Comparison of ENCODE assay signal across 10 cellular contexts in genomic region chrX:1466232-1466661, GRCh38. TPM values are rescaled to one million over a fixed set of nuclear protein-coding genes. Genes with fewer than 3 reads are reported as not detected.
DNase-seq lines count a peak whose midpoint lies in the region; ATAC-seq and TF ChIP-seq lines count a peak whose summit lies in the region.
"Had no signal": no experiment of that assay in that cellular context is flagged by ENCODE, and none has a peak within 500 bp of the region (broad histone marks: within the 10 kb centered on the region; RNA-seq: fewer than 3 reads in every experiment).

No MANE protein-coding gene starts in this region.

- peaks cover 4% of the 10 kb centered on the region for H3K36me3 Mint-ChIP-seq in activated naive CD8-positive, alpha-beta T cell
- peaks cover 18% of the 10 kb centered on the region for H3K36me3 Mint-ChIP-seq in activated naive CD8-positive, alpha-beta T cell treated with anti-CD3 and anti-CD28 coated beads for 36 hours

- intact Hi-C loops in tibial artery (cut with DNase I; ENCODE audit: low total_unique reads), result no loop called here

- peak overlapping the region; percentile 46 for H3K4me3 Mint-ChIP-seq in activated naive CD8-positive, alpha-beta T cell
- no peak overlapping the region for H3K4me3 Mint-ChIP-seq in activated naive CD8-positive, alpha-beta T cell treated with anti-CD3 and anti-CD28 coated beads for 36 hours

- ATAC-seq in left lobe of liver (no peak), GM19324 (IDR thresholded peaks at IDR 0.05; ENCODE audit: low FRiP score, unreplicated experiment) (no peak)

- peaks cover 85% of the 10 kb centered on the region for H3K4me1 Mint-ChIP-seq in activated naive CD8-positive, alpha-beta T cell (ENCODE audit: low read depth)
- peaks cover 72% of the 10 kb centered on the region for H3K4me1 Mint-ChIP-seq in activated naive CD8-positive, alpha-beta T cell treated with anti-CD3 and anti-CD28 coated beads for 36 hours

- TF ChIP-seq CTCF in tibial artery (IDR thresholded peaks at IDR 0.05), result no peak

- no peaks in the 10 kb centered on the region for H3K9me3 Mint-ChIP-seq in activated naive CD8-positive, alpha-beta T cell (ENCODE audit: low read depth)
- no peaks in the 10 kb centered on the region for H3K9me3 Mint-ChIP-seq in activated naive CD8-positive, alpha-beta T cell treated with anti-CD3 and anti-CD28 coated beads for 36 hours

- no peaks in the 10 kb centered on the region for H3K4me1 ChIP-seq in tibial artery

- H3K27ac ChIP-seq in tibial artery, result no peak overlapping the region

- H3K36me3 ChIP-seq in tibial artery, result no peaks in the 10 kb centered on the region

- no peak for DNase-seq in activated naive CD8-positive, alpha-beta T cell treated with anti-CD3 and anti-CD28 coated beads for 36 hours
- peak; percentile 15 to 17 for DNase-seq in activated T-cell treated with anti-CD3 and anti-CD28 coated beads, Interleukin-2, amount 50 U/mL, for 48 hours
- DNase-seq in left lobe of liver (ENCODE audit: low spot score), result peak; percentile 34
- peak; percentile 9 to 60 for DNase-seq in tibial artery
- no peak for DNase-seq in islet precursor cell
- DNase-seq in putamen (ENCODE audit: low spot score), result no peak
- DNase-seq: hypothalamus, NCI-H1092 had no signal

- H3K27ac Mint-ChIP-seq in activated naive CD8-positive, alpha-beta T cell, result no peak overlapping the region
- H3K27ac Mint-ChIP-seq in activated naive CD8-positive, alpha-beta T cell treated with anti-CD3 and anti-CD28 coated beads for 36 hours, result no peak overlapping the region

- no peak overlapping the region for H3K4me3 ChIP-seq in tibial artery

- peaks cover 0 to 54% of the 10 kb centered on the region in 2 donors for H3K27me3 ChIP-seq in tibial artery

- no peaks in the 10 kb centered on the region for H3K9me3 ChIP-seq in tibial artery

- H3K27me3 Mint-ChIP-seq in activated naive CD8-positive, alpha-beta T cell, result no peaks in the 10 kb centered on the region
- H3K27me3 Mint-ChIP-seq in activated naive CD8-positive, alpha-beta T cell treated with anti-CD3 and anti-CD28 coated beads for 36 hours, result no peaks in the 10 kb centered on the region

RNA-seq across cellular contexts. Expression of gene ASMTL, which starts 13.5 kb away (rescaled TPM):
- total RNA-seq in activated naive CD8-positive, alpha-beta T cell treated with anti-CD3 and anti-CD28 coated beads for 36 hours, result 10 to 100 TPM; 29.4 to 30.5 TPM
- 31.4 TPM for total RNA-seq in left lobe of liver

Comparison
In these comparisons a context has a peak if more than half of its experiments do, and no peak if none do; other contexts are left out.
1. DNase-seq: peak in activated T-cell treated with anti-CD3 and anti-CD28 coated beads, Interleukin-2, amount 50 U/mL, for 48 hours (2 of 2), left lobe of liver (single experiment) and tibial artery (2 of 2); none in activated naive CD8-positive, alpha-beta T cell treated with anti-CD3 and anti-CD28 coated beads for 36 hours (single experiment), islet precursor cell (single experiment) and putamen (single experiment).